ENCODE assay signal across 8 cellular contexts in the genomic region with DNA sequence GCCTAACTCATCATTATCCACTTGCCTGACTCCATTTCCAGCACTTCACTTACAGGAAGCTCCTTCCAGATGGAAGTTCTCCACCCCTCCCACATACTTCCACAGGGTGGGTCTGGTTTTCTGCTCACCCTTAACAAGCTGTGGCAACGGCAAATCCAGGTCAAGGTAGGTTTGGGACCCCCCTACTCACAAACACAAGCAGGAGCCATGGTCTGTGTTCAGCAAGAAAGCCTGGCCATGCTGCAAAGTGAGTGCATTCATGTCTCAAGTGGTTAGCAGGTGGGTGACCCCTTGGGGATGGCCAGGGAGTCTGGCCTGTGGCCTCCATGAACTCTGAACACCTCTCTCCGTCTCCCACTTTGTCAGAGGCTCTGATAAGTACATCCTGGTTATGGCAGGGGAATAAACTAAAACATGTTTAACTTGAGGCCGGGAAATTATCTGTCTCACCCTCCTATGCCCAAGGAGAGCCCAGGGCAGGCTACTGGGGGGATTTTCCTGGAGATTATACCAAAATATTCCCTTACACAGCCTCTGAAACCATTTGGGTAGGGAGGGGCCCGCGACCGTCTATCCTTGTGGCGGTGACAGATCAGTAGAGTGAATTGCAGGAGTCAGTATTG. TPM values are rescaled to one million over a fixed set of nuclear protein-coding genes. Genes with fewer than 3 reads are reported as not detected.
A peak's percentile ranks its signal among the peaks of the same experiment; 100 is the strongest.
DNase-seq lines count a peak whose midpoint lies in the region; ATAC-seq and TF ChIP-seq lines count a peak whose summit lies in the region.

No MANE protein-coding gene starts in this region.

- peaks cover 21% of the 10 kb centered on the region for H3K4me1 ChIP-seq in BLaER1
- peaks cover 25 to 28% of the 10 kb centered on the region in 2 donors for H3K4me1 ChIP-seq in duodenal mucosa (ENCODE audit: control insufficient read depth in 1 of 2, insufficient read depth in 2 of 2, low read length in 2 of 2)

- no peaks in the 10 kb centered on the region for H3K27me3 Mint-ChIP-seq in natural killer cell (ENCODE audit: low read depth in 2 of 2)

- no peak for TF ChIP-seq CTCF in natural killer cell (IDR thresholded peaks at IDR 0.05)

- H3K4me3 Mint-ChIP-seq in natural killer cell: peak overlapping the region; percentile 88

- ATAC-seq in natural killer cell (no peak), GM21360 (IDR thresholded peaks at IDR 0.05; ENCODE audit: unreplicated experiment) (no peak), GM21367 (IDR thresholded peaks at IDR 0.05; ENCODE audit: unreplicated experiment) (no peak)

- peak; percentile 20 for DNase-seq in NAMALWA (ENCODE audit: low spot score)
- no peak for DNase-seq in natural killer cell
- DNase-seq in NCI-H69 (lab: John Stamatoyannopoulos, UW): no peak
- no peak for DNase-seq in ecto neural progenitor cell (ENCODE audit: low spot score)

- intact Hi-C loops in natural killer cell (cut with micrococcal nuclease): loop anchor here (5.0 kb wide), 3 partner anchors 35 to 155 kb away; a partner anchor contains a TSS

- peak overlapping the region; percentile 89 for H3K4me2 ChIP-seq in BLaER1

- H3K36me3 ChIP-seq in BLaER1 (peaks cover 20% of the 10 kb centered on the region), duodenal mucosa (ENCODE audit: control insufficient read depth in 1 of 2, insufficient read depth in 2 of 2, low read length in 2 of 2) (no peaks in the 10 kb centered on the region)

- no peaks in the 10 kb centered on the region for H3K36me3 Mint-ChIP-seq in natural killer cell

- H3K27me3 ChIP-seq in BLaER1 (no peaks in the 10 kb centered on the region), duodenal mucosa (ENCODE audit: control insufficient read depth in 1 of 2, insufficient read depth in 2 of 2, low read length in 2 of 2) (no peaks in the 10 kb centered on the region)

- H3K9me3 Mint-ChIP-seq in natural killer cell: peaks cover 0 to 3% of the 10 kb centered on the region in 2 donors

- H3K9ac ChIP-seq in BLaER1 (peak overlapping the region; percentile 82), duodenal mucosa (ENCODE audit: low read depth in 1 of 2, low read length in 2 of 2) (peak overlapping the region; percentile 79 to 93)

- peaks cover 18% of the 10 kb centered on the region for H3K9me3 ChIP-seq in BLaER1
- H3K9me3 ChIP-seq in duodenal mucosa (ENCODE audit: control insufficient read depth in 1 of 2, low read length in 2 of 2): no peaks in the 10 kb centered on the region

- peak overlapping the region; percentile 80 to 89 for H3K27ac Mint-ChIP-seq in natural killer cell

- H3K4me1 Mint-ChIP-seq in natural killer cell: peaks cover 56 to 58% of the 10 kb centered on the region in 2 donors

- H3K4me3 ChIP-seq in BLaER1 (peak overlapping the region; percentile 81), duodenal mucosa (ENCODE audit: low read depth in 1 of 2, low read length in 2 of 2) (peak overlapping the region; percentile 79 to 88)

- H4K20me1 ChIP-seq in BLaER1: no peaks in the 10 kb centered on the region; the same call in 1 of the 2 replicates

- peak overlapping the region; percentile 82 for H3K27ac ChIP-seq in BLaER1
- peak overlapping the region; percentile 92 for H3K27ac ChIP-seq in duodenal mucosa (ENCODE audit: low read depth, low read length)

RNA-seq across cellular contexts. Expression of a gene that starts 0.8 kb away (rescaled TPM):
- 100 to 1,000 TPM; 102 to 118 (median 106) TPM for total RNA-seq in natural killer cell
